8 cellular contexts compared by ENCODE assay signal in the genomic region with DNA sequence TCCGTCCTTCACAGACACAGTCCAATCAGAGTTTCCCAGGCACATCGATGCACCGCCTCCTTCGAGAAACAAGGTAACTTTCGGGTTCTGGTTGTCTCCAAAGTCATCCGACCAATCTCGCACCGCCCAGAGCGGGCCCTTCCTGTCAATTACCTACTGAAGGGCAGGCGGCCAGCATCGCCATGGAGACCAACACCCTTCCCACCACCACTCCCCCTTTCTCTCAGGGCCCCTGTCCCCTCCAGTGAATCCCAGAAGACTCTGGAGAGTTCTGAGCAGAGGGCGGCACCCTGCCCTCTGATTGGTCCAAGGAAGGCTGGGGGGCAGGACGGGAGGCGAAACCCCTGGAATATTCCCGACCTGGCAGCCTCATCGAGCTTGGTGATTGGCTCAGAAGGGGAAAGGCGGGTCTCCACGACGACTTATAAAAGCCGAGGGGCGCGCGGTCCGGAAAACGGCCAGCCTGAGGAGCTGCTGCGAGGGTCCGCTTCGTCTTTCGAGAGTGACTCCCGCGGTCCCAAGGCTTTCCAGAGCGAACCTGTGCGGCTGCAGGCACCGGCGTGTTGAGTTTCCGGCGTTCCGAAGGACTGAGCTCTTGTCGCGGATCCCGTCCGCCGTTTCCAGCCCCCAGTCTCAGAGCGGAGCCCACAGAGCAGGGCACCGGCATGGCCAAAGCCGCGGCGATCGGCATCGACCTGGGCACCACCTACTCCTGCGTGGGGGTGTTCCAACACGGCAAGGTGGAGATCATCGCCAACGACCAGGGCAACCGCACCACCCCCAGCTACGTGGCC.
DNase-seq lines count a peak whose midpoint lies in the region; ATAC-seq, FAIRE-seq and TF ChIP-seq lines count a peak whose summit lies in the region.

A gene (plus strand): TSS at position 453 of the 794 bp plus-strand sequence. CDS start 213 bp downstream, at position 666.

- peaks cover 5% of the 10 kb centered on the region for H3K9me3 Mint-ChIP-seq in nephron progenitor cell
- no peaks in the 10 kb centered on the region for H3K9me3 Mint-ChIP-seq in stimulated activated naive CD8-positive, alpha-beta T cell treated with anti-CD3 and anti-CD28 coated beads, Interleukin-15, amount 100 ng/mL, for 72 hours

- DNase-seq in ELF-1 (ENCODE audit: low read depth, low spot score) = peak; percentile 100
- peak; percentile 87 for DNase-seq in H54 (ENCODE audit: insufficient read length, low spot score)
- peak; percentile 98 for DNase-seq in SHP77 treated with DMSO at 0.1 percent for 48 hours (lab: John Stamatoyannopoulos, UW)
- DNase-seq in activated gamma-delta T cell (lab: John Stamatoyannopoulos, UW) = peak; percentile 54
- peak; percentile 100 for DNase-seq in fibroblast of the conjunctiva (ENCODE audit: low read depth)
- peak; percentile 93 for DNase-seq in nephron progenitor cell
- DNase-seq in stimulated activated naive CD8-positive, alpha-beta T cell treated with anti-CD3 and anti-CD28 coated beads, Interleukin-15, amount 100 ng/mL, for 72 hours = peak; percentile 95 to 98

- no peaks in the 10 kb centered on the region for H3K9me2 ChIP-seq in Loucy (replicated peaks; ENCODE audit: low read depth, low read length)

- peak within 1 kb of the TSS; percentile 98 for H3K27ac Mint-ChIP-seq in nephron progenitor cell
- peak within 1 kb of the TSS; percentile 97 for H3K27ac Mint-ChIP-seq in stimulated activated naive CD8-positive, alpha-beta T cell treated with anti-CD3 and anti-CD28 coated beads, Interleukin-15, amount 100 ng/mL, for 72 hours

- FAIRE-seq in H54 (lab: Jason Lieb, UNC) = peak; percentile 67

- peak within 1 kb of the TSS; percentile 92 for H3K4me3 Mint-ChIP-seq in nephron progenitor cell
- peak within 1 kb of the TSS; percentile 89 to 90 for H3K4me3 Mint-ChIP-seq in stimulated activated naive CD8-positive, alpha-beta T cell treated with anti-CD3 and anti-CD28 coated beads, Interleukin-15, amount 100 ng/mL, for 72 hours

- H3K4me3 ChIP-seq in Loucy (ENCODE audit: low read length, poor library complexity, severe bottlenecking) = peak within 1 kb of the TSS; percentile 74

- H3K9ac ChIP-seq in Loucy (ENCODE audit: low read depth, low read length, poor library complexity, severe bottlenecking) = peak within 1 kb of the TSS; percentile 73

- no peaks in the 10 kb centered on the region for H3K9me3 ChIP-seq in Loucy (ENCODE audit: insufficient read depth, low read depth, low read length)

- TF ChIP-seq CTCF in Loucy (conservative IDR thresholded peaks at IDR 0.05; ENCODE audit: low read length) (no peak), nephron progenitor cell (IDR thresholded peaks at IDR 0.05) (no peak)

- peaks cover 4% of the 10 kb centered on the region for H3K27me3 Mint-ChIP-seq in nephron progenitor cell (ENCODE audit: low read depth, poor library complexity)
- no peaks in the 10 kb centered on the region for H3K27me3 Mint-ChIP-seq in stimulated activated naive CD8-positive, alpha-beta T cell treated with anti-CD3 and anti-CD28 coated beads, Interleukin-15, amount 100 ng/mL, for 72 hours

- peak within 1 kb of the TSS; percentile 85 for H2AFZ ChIP-seq in Loucy (ENCODE audit: low read length)

- H3K4me1 Mint-ChIP-seq in nephron progenitor cell = peaks cover 50% of the 10 kb centered on the region
- H3K4me1 Mint-ChIP-seq in stimulated activated naive CD8-positive, alpha-beta T cell treated with anti-CD3 and anti-CD28 coated beads, Interleukin-15, amount 100 ng/mL, for 72 hours = peaks cover 50% of the 10 kb centered on the region

- H3F3A ChIP-seq in Loucy (ENCODE audit: low read depth) = peaks cover 6% of the 10 kb centered on the region

- ATAC-seq in stimulated activated naive CD8-positive, alpha-beta T cell treated with anti-CD3 and anti-CD28 coated beads, Interleukin-15, amount 100 ng/mL, for 72 hours = peak; percentile 89

- peaks cover 22% of the 10 kb centered on the region for H3K79me2 ChIP-seq in Loucy (ENCODE audit: insufficient read depth, low read length)

- no peaks in the 10 kb centered on the region for H3K27me3 ChIP-seq in Loucy (ENCODE audit: insufficient read depth, low read length, poor library complexity, severe bottlenecking)

- no peaks in the 10 kb centered on the region for H4K20me1 ChIP-seq in Loucy (ENCODE audit: insufficient read depth, low read length, poor library complexity, severe bottlenecking)

- H3K4me1 ChIP-seq in Loucy (ENCODE audit: insufficient read depth, low read length, poor library complexity, severe bottlenecking) = peaks cover 14% of the 10 kb centered on the region

- H3K4me2 ChIP-seq in Loucy (ENCODE audit: low read depth, low read length, poor library complexity, severe bottlenecking) = peak within 1 kb of the TSS; percentile 78

- peak; percentile 99 for TF ChIP-seq POLR2A in H54 (IDR thresholded peaks at IDR 0.05; ENCODE audit: low read depth, low read length)

- peaks cover 7% of the 10 kb centered on the region for H3K36me3 Mint-ChIP-seq in nephron progenitor cell (ENCODE audit: low read depth)

- no peaks in the 10 kb centered on the region for H3K36me3 ChIP-seq in Loucy (ENCODE audit: insufficient read depth, low read length)

Comparison
In these comparisons a context has a peak if more than half of its experiments do, and no peak if none do; other contexts are left out.
1. Peak in every context shown above with its lines: DNase-seq, ATAC-seq and H3K4me3 ChIP-seq.